ENCODE assay signal across 27 cellular contexts in the genomic region with DNA sequence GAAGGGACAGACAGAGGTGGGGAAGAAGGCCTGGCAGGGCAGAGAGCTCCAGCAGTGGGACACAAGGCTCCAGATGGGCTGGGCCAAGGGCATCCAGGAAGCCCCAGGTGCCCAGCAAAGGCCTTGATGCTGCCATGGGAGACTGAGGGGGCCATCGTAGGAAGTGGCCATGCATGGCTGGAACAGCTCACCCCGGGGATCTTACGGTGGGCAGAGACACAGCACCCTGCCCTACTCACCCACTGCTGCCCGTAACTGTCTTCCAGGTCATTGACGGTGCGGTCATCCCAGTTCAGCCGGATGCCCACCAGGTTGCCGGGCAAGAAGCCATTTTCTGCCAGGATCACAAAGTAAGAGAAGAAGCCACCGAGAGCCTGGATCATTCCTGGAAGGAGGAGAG. TPM values are rescaled to one million over a fixed set of nuclear protein-coding genes. Genes with fewer than 3 reads are reported as not detected.
"Had no signal": no experiment of that assay in that cellular context is flagged by ENCODE, and none has a peak within 500 bp of the region (broad histone marks: within the 10 kb centered on the region; RNA-seq: fewer than 3 reads in every experiment).

No MANE protein-coding gene starts in this region.

- ATAC-seq: foreskin keratinocyte; gastroesophageal sphincter; left cardiac atrium; left lung; left ventricle myocardium superior; lower lobe of right lung; naive thymus-derived CD4-positive, alpha-beta T cell had no signal

- H3K27me3 ChIP-seq: colonic mucosa had no signal

- DNase-seq: colonic mucosa; cortex of kidney; effector memory CD4-positive, alpha-beta T cell; foreskin keratinocyte; head of caudate nucleus; heart right ventricle; hippocampal formation; left cardiac atrium; left lung; left ventricle myocardium superior; lower lobe of right lung; mammary epithelial cell; mesendoderm; midbrain; naive thymus-derived CD4-positive, alpha-beta T cell had no signal

- H3K27ac ChIP-seq: colonic mucosa, esophagus muscularis mucosa, foreskin keratinocyte, gastroesophageal sphincter, heart right ventricle, left lung, lower lobe of right lung had no signal

- H3K36me3 ChIP-seq: colonic mucosa, gastroesophageal sphincter, left lung, lower lobe of right lung had no signal

- FAIRE-seq: endothelial cell of umbilical vein, frontal cortex, islet of Langerhans, keratinocyte had no signal

- H3K4me1 ChIP-seq: colonic mucosa, esophagus muscularis mucosa, foreskin keratinocyte, gastroesophageal sphincter, heart right ventricle, left lung, lower lobe of right lung had no signal

- H3K9me3 ChIP-seq: colonic mucosa, esophagus muscularis mucosa, gastroesophageal sphincter, heart right ventricle, left lung, lower lobe of right lung had no signal

- H3K4me3 ChIP-seq: colonic mucosa, esophagus muscularis mucosa, gastroesophageal sphincter, heart right ventricle, left lung, lower lobe of right lung had no signal

RNA-seq across cellular contexts. Expression of gene ATP1A3, which starts 24.8 kb away (rescaled TPM):
- total RNA-seq: dermis microvascular lymphatic vessel endothelial cell, epithelial cell of proximal tubule, fibroblast of villous mesenchyme, kidney epithelial cell, left lung, lower leg skin had no signal
- polyA plus RNA-seq: endothelial cell of umbilical vein, fibroblast of lung, keratinocyte had no signal

RNA-seq across cellular contexts. Expression of gene ERFL, which starts 40.9 kb away (rescaled TPM):
- total RNA-seq: dermis microvascular lymphatic vessel endothelial cell, endothelial cell of umbilical vein, epithelial cell of proximal tubule, fibroblast of villous mesenchyme, foreskin keratinocyte, frontal cortex, gastroesophageal sphincter, kidney epithelial cell, left ventricle myocardium superior, mammary epithelial cell had no signal
- polyA plus RNA-seq: endothelial cell of umbilical vein; keratinocyte; naive thymus-derived CD4-positive, alpha-beta T cell had no signal
